12 cellular contexts compared by ENCODE assay signal in the genomic region with DNA sequence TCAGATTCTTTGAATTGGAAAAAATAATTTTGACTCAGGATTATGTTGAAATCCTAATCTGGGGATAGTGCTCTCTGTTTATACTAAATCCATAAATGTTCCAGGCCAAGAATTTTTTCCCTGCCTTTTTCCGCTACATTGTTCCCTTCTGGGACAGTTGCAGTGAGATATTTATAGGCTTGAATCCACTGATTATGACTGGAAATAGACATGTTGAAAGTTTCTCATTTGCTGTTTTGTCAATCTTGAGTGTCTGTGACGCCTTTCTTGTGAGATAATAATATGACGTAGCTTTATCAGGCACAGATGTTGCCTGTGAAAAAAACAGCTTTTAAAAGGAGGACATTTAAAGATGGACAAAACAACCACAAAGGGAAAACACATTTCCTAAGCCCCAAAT.
DNase-seq lines count a peak whose midpoint lies in the region; ATAC-seq and TF ChIP-seq lines count a peak whose summit lies in the region.
"Had no signal": no experiment of that assay in that cellular context is flagged by ENCODE, and none has a peak within 500 bp of the region (broad histone marks: within the 10 kb centered on the region; RNA-seq: fewer than 3 reads in every experiment).

No MANE protein-coding gene starts in this region.

- peak overlapping the region; percentile 45 for H3K4me3 ChIP-seq in GM23248
- peak overlapping the region; percentile 39 to 78 for H3K4me3 ChIP-seq in ascending aorta
- H3K4me3 ChIP-seq in hepatocyte: no peak overlapping the region
- H3K4me3 ChIP-seq in spleen: peak overlapping the region in 1 of 8 donors; percentile 65
- H3K4me3 ChIP-seq: HAP-1 had no signal

- H3K9me3 ChIP-seq in GM23248 (ENCODE audit: low read depth) (no peaks in the 10 kb centered on the region), ascending aorta (no peaks in the 10 kb centered on the region), hepatocyte (ENCODE audit: low read depth) (no peaks in the 10 kb centered on the region), spleen (no peaks in the 10 kb centered on the region)
- H3K9me3 ChIP-seq: HAP-1 had no signal

- peaks cover 84% of the 10 kb centered on the region for H3F3A ChIP-seq in GM23248 (ENCODE audit: insufficient read depth)

- TF ChIP-seq CTCF in ascending aorta (IDR thresholded peaks at IDR 0.05): no peak
- TF ChIP-seq CTCF in hepatocyte (IDR thresholded peaks at IDR 0.05; ENCODE audit: poor library complexity): no peak
- TF ChIP-seq CTCF in spleen (IDR thresholded peaks at IDR 0.05 in 8 of 11, conservative IDR thresholded peaks at IDR 0.05 in 3 of 11): no peak

- no peaks in the 10 kb centered on the region for H3K27me3 ChIP-seq in GM23248 (replicated peaks; ENCODE audit: insufficient read depth)
- H3K27me3 ChIP-seq in ascending aorta: no peaks in the 10 kb centered on the region
- no peaks in the 10 kb centered on the region for H3K27me3 ChIP-seq in hepatocyte
- H3K27me3 ChIP-seq in spleen (replicated peaks in 1 of 7): no peaks in the 10 kb centered on the region

- DNase-seq in GM23248: peak; percentile 57
- DNase-seq in ascending aorta (ENCODE audit: low spot score in 2 of 2): peak in 1 of 2 donors; percentile 71
- no peak for DNase-seq in hepatocyte (ENCODE audit: low spot score)
- DNase-seq in spleen: no peak
- no peak for DNase-seq in DMS114 treated with DMSO at 0.1 percent for 48 hours (lab: John Stamatoyannopoulos, UW; ENCODE audit: unreplicated experiment)
- no peak for DNase-seq in activated effector memory CD4-positive, alpha-beta T cell treated with anti-CD3 and anti-CD28 coated beads, Interleukin-2, amount 50 U/mL, for 16 hours
- DNase-seq: NCI-H1694, retina had no signal

- H3K79me2 ChIP-seq in GM23248 (ENCODE audit: insufficient read depth): peaks cover 98% of the 10 kb centered on the region
- peaks cover 89% of the 10 kb centered on the region for H3K79me2 ChIP-seq in hepatocyte

- H3K9me2 ChIP-seq in GM23248 (ENCODE audit: insufficient read depth) (no peaks in the 10 kb centered on the region), hepatocyte (replicated peaks; ENCODE audit: insufficient read depth) (no peaks in the 10 kb centered on the region)

- ATAC-seq in GM18909 (IDR thresholded peaks at IDR 0.05; ENCODE audit: poor library complexity, unreplicated experiment): no peak
- ATAC-seq in HG03095 (IDR thresholded peaks at IDR 0.05; ENCODE audit: unreplicated experiment): no peak

- in situ Hi-C loops in GM23248 (cut with MboI): no loop called here

- H2AFZ ChIP-seq in GM23248 (no peak overlapping the region), hepatocyte (no peak overlapping the region)

- peak overlapping the region; percentile 15 for H3K9ac ChIP-seq in GM23248

- H3K27ac ChIP-seq in GM23248 (peak overlapping the region; percentile 57), ascending aorta (peak overlapping the region; percentile 95 to 97), hepatocyte (peak overlapping the region; percentile 68), spleen (peak overlapping the region; percentile 2 to 90 (median 84))
- H3K27ac ChIP-seq: HL-60 had no signal

- WGBS in GM23248 (ENCODE audit: low coverage in 1 of 2, low lambda C conversion rate in 2 of 2, missing lambda C conversion rate in 2 of 2), 2 experiments: 29 to 34% methylated on average over 3 of the region's 3 CpGs
- 64% methylated on average over 3 of the region's 3 CpGs for WGBS in hepatocyte (ENCODE audit: low lambda C conversion rate, missing lambda C conversion rate)
- 72 to 84% (median 80%) methylated on average over 3 of the region's 3 CpGs for WGBS in spleen, 5 donors

- peaks cover 6% of the 10 kb centered on the region; the same call in 1 of the 2 replicates for H4K20me1 ChIP-seq in GM23248 (ENCODE audit: insufficient read depth)
- peaks cover 3% of the 10 kb centered on the region for H4K20me1 ChIP-seq in hepatocyte (ENCODE audit: insufficient read depth, poor library complexity, severe bottlenecking)

- peaks cover 93% of the 10 kb centered on the region for H3K4me1 ChIP-seq in GM23248 (ENCODE audit: insufficient read depth)
- H3K4me1 ChIP-seq in ascending aorta: peaks cover 14 to 74% of the 10 kb centered on the region in 2 donors
- peaks cover 61% of the 10 kb centered on the region for H3K4me1 ChIP-seq in hepatocyte (ENCODE audit: insufficient read depth)
- peaks cover 44 to 98% (median 79%) of the 10 kb centered on the region in 6 donors for H3K4me1 ChIP-seq in spleen

- peaks cover 100% of the 10 kb centered on the region for H3K36me3 ChIP-seq in GM23248 (ENCODE audit: low read depth)
- H3K36me3 ChIP-seq in ascending aorta: peaks cover 33 to 84% of the 10 kb centered on the region in 2 donors
- H3K36me3 ChIP-seq in hepatocyte (replicated peaks; ENCODE audit: insufficient read depth, low read depth): peaks cover 6% of the 10 kb centered on the region
- H3K36me3 ChIP-seq in spleen: peaks cover 0 to 64% (median 19%) of the 10 kb centered on the region in 6 donors

- TF ChIP-seq POLR2A in spleen (IDR thresholded peaks at IDR 0.05): no peak

- H3K4me2 ChIP-seq in GM23248 (ENCODE audit: unreplicated experiment) (peak overlapping the region; percentile 86), hepatocyte (peak overlapping the region; percentile 9)

- intact Hi-C loops in ascending aorta (cut with DNase I): loop anchor here (10.0 kb wide), 1 partner anchor 317 kb away; a partner anchor contains a TSS
- intact Hi-C loops in spleen (cut with DNase I; ENCODE audit: low total_unique reads): no loop called here
